In genomic region chr11:68127791-68128681, GRCh38 we compare ENCODE assay signal across 1 cellular context.
TF ChIP-seq lines count a peak whose summit lies in the region.

No MANE protein-coding gene starts in this region.

TF ChIP-seq in HepG2, 621 proteins besides CTCF, POLR2A, EP300 and RAD21 (continued from another document and continues in another):
- TF ChIP-seq ATF5 (CRISPR knock-in tag; IDR thresholded peaks at IDR 0.05; ENCODE audit: low read depth) (no peak), ARHGAP35 (CRISPR knock-in tag; IDR thresholded peaks at IDR 0.05; ENCODE audit: borderline replicate concordance) (no peak), ARNT (IDR thresholded peaks at IDR 0.05) (no peak), HOMEZ (CRISPR knock-in tag; IDR thresholded peaks at IDR 0.05; ENCODE audit: low read depth) (peak; percentile 29; the same call in 1 of the 2 replicates), ZNF383 (CRISPR knock-in tag; IDR thresholded peaks at IDR 0.05; ENCODE audit: borderline replicate concordance) (no peak), HINFP (CRISPR knock-in tag; IDR thresholded peaks at IDR 0.05; ENCODE audit: low read depth) (no peak), CAMTA2 (CRISPR knock-in tag; IDR thresholded peaks at IDR 0.05; ENCODE audit: borderline replicate concordance) (0 out of 2 replicates have a peak, but pooled peaks have one; percentile 48), HIC2 (CRISPR knock-in tag; IDR thresholded peaks at IDR 0.05; ENCODE audit: low read depth) (peak; percentile 76; the same call in 1 of the 2 replicates), RARA (CRISPR knock-in tag; IDR thresholded peaks at IDR 0.05) (peak; percentile 49), ZBTB38 (CRISPR knock-in tag; IDR thresholded peaks at IDR 0.05) (no peak), FOXA3 (CRISPR knock-in tag; IDR thresholded peaks at IDR 0.05) (0 out of 2 replicates have a peak, but pooled peaks have one; percentile 21), ZNF546 (CRISPR knock-in tag; conservative IDR thresholded peaks at IDR 0.05) (no peak), PATZ1 (CRISPR knock-in tag; IDR thresholded peaks at IDR 0.05) (peak; percentile 91; the same call in 1 of the 2 replicates), JUN (CRISPR knock-in tag; IDR thresholded peaks at IDR 0.05) (no peak), KMT2A (CRISPR knock-in tag; IDR thresholded peaks at IDR 0.05) (no peak), MXI1 (IDR thresholded peaks at IDR 0.05; ENCODE audit: borderline replicate concordance, low read depth, low read length) (no peak; the same call in 2 of the 3 replicates), SP1 (IDR thresholded peaks at IDR 0.05) (no peak), SP1 (CRISPR knock-in tag; IDR thresholded peaks at IDR 0.05) (peak; percentile 66), KDM6A (CRISPR knock-in tag; IDR thresholded peaks at IDR 0.05; ENCODE audit: low read depth) (peak; percentile 84), ZNF207 (IDR thresholded peaks at IDR 0.05; ENCODE audit: borderline replicate concordance) (no peak), MYC (CRISPR knock-in tag; IDR thresholded peaks at IDR 0.05; ENCODE audit: borderline replicate concordance) (no peak), ZKSCAN5 (CRISPR knock-in tag; IDR thresholded peaks at IDR 0.05) (no peak), NPAS2 (CRISPR knock-in tag; IDR thresholded peaks at IDR 0.05; ENCODE audit: borderline replicate concordance) (no peak), ZNF251 (CRISPR knock-in tag; IDR thresholded peaks at IDR 0.05) (no peak), ZNF777 (CRISPR knock-in tag; IDR thresholded peaks at IDR 0.05) (peak; percentile 11; the same call in 1 of the 2 replicates), ZNF615 (CRISPR knock-in tag; IDR thresholded peaks at IDR 0.05; ENCODE audit: borderline replicate concordance) (no peak; the same call in 1 of the 2 replicates), NFAT5 (CRISPR knock-in tag; IDR thresholded peaks at IDR 0.05) (no peak), ZNF136 (CRISPR knock-in tag; IDR thresholded peaks at IDR 0.05; ENCODE audit: low read depth) (no peak), HNRNPH1 (optimal IDR thresholded peaks at IDR 0.05; ENCODE audit: low read depth, low read length) (no peak), ZNF501 (CRISPR knock-in tag; IDR thresholded peaks at IDR 0.05) (no peak), LRRFIP1 (CRISPR knock-in tag; conservative IDR thresholded peaks at IDR 0.05) (no peak)
- TF ChIP-seq, protein P1, sequence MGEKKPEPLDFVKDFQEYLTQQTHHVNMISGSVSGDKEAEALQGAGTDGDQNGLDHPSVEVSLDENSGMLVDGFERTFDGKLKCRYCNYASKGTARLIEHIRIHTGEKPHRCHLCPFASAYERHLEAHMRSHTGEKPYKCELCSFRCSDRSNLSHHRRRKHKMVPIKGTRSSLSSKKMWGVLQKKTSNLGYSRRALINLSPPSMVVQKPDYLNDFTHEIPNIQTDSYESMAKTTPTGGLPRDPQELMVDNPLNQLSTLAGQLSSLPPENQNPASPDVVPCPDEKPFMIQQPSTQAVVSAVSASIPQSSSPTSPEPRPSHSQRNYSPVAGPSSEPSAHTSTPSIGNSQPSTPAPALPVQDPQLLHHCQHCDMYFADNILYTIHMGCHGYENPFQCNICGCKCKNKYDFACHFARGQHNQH (CRISPR knock-in tag; IDR thresholded peaks at IDR 0.05) = no peak
- TF ChIP-seq, protein P2, sequence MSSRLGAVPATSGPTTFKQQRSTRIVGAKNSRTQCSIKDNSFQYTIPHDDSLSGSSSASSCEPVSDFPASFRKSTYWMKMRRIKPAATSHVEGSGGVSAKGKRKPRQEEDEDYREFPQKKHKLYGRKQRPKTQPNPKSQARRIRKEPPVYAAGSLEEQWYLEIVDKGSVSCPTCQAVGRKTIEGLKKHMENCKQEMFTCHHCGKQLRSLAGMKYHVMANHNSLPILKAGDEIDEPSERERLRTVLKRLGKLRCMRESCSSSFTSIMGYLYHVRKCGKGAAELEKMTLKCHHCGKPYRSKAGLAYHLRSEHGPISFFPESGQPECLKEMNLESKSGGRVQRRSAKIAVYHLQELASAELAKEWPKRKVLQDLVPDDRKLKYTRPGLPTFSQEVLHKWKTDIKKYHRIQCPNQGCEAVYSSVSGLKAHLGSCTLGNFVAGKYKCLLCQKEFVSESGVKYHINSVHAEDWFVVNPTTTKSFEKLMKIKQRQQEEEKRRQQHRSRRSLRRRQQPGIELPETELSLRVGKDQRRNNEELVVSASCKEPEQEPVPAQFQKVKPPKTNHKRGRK (CRISPR knock-in tag; IDR thresholded peaks at IDR 0.05) = no peak
- TF ChIP-seq, protein P3, sequence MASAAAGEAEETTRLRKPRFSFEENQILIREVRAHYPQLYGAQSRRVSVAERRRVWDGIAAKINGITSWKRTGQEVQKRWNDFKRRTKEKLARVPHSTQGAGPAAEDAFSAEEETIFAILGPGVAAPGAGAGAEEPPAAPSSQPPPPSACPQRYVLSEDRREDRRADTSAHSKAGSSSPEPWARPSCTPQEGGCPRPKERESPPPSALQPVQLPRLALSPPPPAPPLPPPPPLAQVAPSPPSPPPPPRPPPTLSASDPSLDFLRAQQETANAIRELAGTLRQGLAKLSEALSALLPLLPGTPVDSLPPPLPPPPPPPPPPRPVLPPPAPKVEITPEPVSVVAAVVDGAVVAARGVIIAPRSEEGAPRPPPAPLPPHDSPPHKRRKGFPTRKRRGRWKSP (CRISPR knock-in tag; IDR thresholded peaks at IDR 0.05) = no peak
- TF ChIP-seq, protein P4, sequence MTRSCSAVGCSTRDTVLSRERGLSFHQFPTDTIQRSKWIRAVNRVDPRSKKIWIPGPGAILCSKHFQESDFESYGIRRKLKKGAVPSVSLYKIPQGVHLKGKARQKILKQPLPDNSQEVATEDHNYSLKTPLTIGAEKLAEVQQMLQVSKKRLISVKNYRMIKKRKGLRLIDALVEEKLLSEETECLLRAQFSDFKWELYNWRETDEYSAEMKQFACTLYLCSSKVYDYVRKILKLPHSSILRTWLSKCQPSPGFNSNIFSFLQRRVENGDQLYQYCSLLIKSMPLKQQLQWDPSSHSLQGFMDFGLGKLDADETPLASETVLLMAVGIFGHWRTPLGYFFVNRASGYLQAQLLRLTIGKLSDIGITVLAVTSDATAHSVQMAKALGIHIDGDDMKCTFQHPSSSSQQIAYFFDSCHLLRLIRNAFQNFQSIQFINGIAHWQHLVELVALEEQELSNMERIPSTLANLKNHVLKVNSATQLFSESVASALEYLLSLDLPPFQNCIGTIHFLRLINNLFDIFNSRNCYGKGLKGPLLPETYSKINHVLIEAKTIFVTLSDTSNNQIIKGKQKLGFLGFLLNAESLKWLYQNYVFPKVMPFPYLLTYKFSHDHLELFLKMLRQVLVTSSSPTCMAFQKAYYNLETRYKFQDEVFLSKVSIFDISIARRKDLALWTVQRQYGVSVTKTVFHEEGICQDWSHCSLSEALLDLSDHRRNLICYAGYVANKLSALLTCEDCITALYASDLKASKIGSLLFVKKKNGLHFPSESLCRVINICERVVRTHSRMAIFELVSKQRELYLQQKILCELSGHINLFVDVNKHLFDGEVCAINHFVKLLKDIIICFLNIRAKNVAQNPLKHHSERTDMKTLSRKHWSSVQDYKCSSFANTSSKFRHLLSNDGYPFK (CRISPR knock-in tag; IDR thresholded peaks at IDR 0.05; ENCODE audit: borderline replicate concordance) = no peak
